In the genomic region with DNA sequence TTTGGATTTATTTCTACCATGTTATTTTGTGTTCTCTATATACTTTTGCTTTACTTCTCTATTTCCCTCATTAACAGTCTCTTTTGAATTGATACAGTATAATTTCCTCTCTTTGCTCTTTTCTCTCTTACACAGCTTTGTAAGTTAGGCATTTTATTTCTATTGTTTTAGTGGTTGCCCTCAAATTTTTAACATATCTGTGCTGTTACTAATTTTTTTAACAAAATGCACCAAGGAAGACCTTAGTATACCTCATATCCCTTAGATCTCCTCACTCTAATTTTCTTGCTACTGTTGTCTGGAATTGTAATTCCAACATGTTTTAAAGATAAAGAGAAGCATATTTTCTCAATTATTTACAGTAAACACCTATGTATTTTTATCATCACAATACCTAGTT, we compare ENCODE assay signal across 16 cellular contexts.
A peak's percentile ranks its signal among the peaks of the same experiment; 100 is the strongest.
DNase-seq lines count a peak whose midpoint lies in the region; ATAC-seq, FAIRE-seq and TF ChIP-seq lines count a peak whose summit lies in the region.
"Had no signal": no experiment of that assay in that cellular context is flagged by ENCODE, and none has a peak within 500 bp of the region (broad histone marks: within the 10 kb centered on the region; RNA-seq: fewer than 3 reads in every experiment).

No MANE protein-coding gene starts in this region.

- no peaks in the 10 kb centered on the region for H3K79me2 ChIP-seq in PC-3 (ENCODE audit: low read length)

- TF ChIP-seq CTCF in AG10803 (conservative IDR thresholded peaks at IDR 0.05; ENCODE audit: low read length), result no peak
- TF ChIP-seq CTCF in PC-3 (conservative IDR thresholded peaks at IDR 0.05; ENCODE audit: low read depth, low read length), result no peak
- TF ChIP-seq CTCF in astrocyte of the spinal cord (IDR thresholded peaks at IDR 0.05; ENCODE audit: low read depth, low read length), result no peak

- H3F3A ChIP-seq in PC-3 (ENCODE audit: low read length, unreplicated experiment), result no peaks in the 10 kb centered on the region

- no peaks in the 10 kb centered on the region for H3K36me3 ChIP-seq in PC-3 (ENCODE audit: low read depth, low read length)
- H3K36me3 ChIP-seq: HAP-1 had no signal

- CTCF ChIA-PET in PC-3 (lab: Charles Lee), result no interaction called here

- no peak for ATAC-seq in PC-3
- no peak for ATAC-seq in HG03108 (IDR thresholded peaks at IDR 0.05; ENCODE audit: unreplicated experiment)
- no peak for ATAC-seq in HG03139 (IDR thresholded peaks at IDR 0.05; ENCODE audit: unreplicated experiment)
- ATAC-seq in HG03342 (IDR thresholded peaks at IDR 0.05; ENCODE audit: unreplicated experiment), result no peak

- H3K27ac ChIP-seq in PC-3 (ENCODE audit: low read length), result peak overlapping the region; percentile 96

- no peak overlapping the region for H2AFZ ChIP-seq in PC-3 (ENCODE audit: low read length)

- BruUV-seq in PC-3 (replicated peaks; lab: Mats Ljungman, UMichigan), result no TSS peak

- peak overlapping the region; percentile 63; the same call in 1 of the 2 replicates for H3K9ac ChIP-seq in PC-3 (ENCODE audit: low read length)

- no peaks in the 10 kb centered on the region for H3K9me2 ChIP-seq in PC-3 (replicated peaks; ENCODE audit: low read length)

- H3K4me1 ChIP-seq in PC-3 (ENCODE audit: insufficient read depth, low read length), result peaks cover 33% of the 10 kb centered on the region
- H3K4me1 ChIP-seq: HAP-1 had no signal

- H3K4me3 ChIP-seq in AG10803 (ENCODE audit: low read length), result no peak overlapping the region
- H3K4me3 ChIP-seq in PC-3 (ENCODE audit: low read length), result no peak overlapping the region
- H3K4me3 ChIP-seq in astrocyte of the spinal cord (ENCODE audit: low read depth, low read length), result no peak overlapping the region
- H3K4me3 ChIP-seq: GM12878, HAP-1 had no signal

- in situ Hi-C loops in astrocyte of the spinal cord (cut with HindIII; ENCODE audit: low sequenced_read_pairs), result no loop called here

- intact Hi-C loops in PC-3 (cut with micrococcal nuclease), result no loop called here

- FAIRE-seq in GM18507 (lab: Jason Lieb, UNC), result peak; percentile 15
- FAIRE-seq: GM12878, H1 had no signal

- peak; percentile 12 for DNase-seq in AG10803 (ENCODE audit: low read depth)
- no peak for DNase-seq in GM18507 (ENCODE audit: extremely low spot score, insufficient read length, low read depth)
- no peak for DNase-seq in PC-3
- peak; percentile 28 for DNase-seq in astrocyte of the spinal cord (ENCODE audit: low read depth, low spot score)
- no peak for DNase-seq in NCI-H2081 (lab: John Stamatoyannopoulos, UW)
- DNase-seq: ACHN; C1 segment of cervical spinal cord; Calu3; CD4-positive, alpha-beta T cell; DMS 273 treated with DMSO at 0.1 percent for 48 hours had no signal

- H3K4me2 ChIP-seq in PC-3 (ENCODE audit: low read length), result no peak overlapping the region

- no peaks in the 10 kb centered on the region for H4K20me1 ChIP-seq in PC-3 (ENCODE audit: low read length)

- H3K27me3 ChIP-seq in PC-3 (ENCODE audit: low read length), result no peaks in the 10 kb centered on the region

- POLR2A ChIA-PET in PC-3 (lab: Charles Lee; ENCODE audit: unreplicated experiment), result no interaction called here

- H3K9me3 ChIP-seq in PC-3 (ENCODE audit: low read length), result no peaks in the 10 kb centered on the region
- H3K9me3 ChIP-seq: HAP-1 had no signal

Comparison
In these comparisons a context has a peak if more than half of its experiments do, and no peak if none do; other contexts are left out.
1. DNase-seq: peak in AG10803 (single experiment) and astrocyte of the spinal cord (single experiment); none in GM18507 (single experiment), PC-3 (single experiment) and NCI-H2081 (0 of 2).